19 cellular contexts compared by ENCODE assay signal in the genomic region with DNA sequence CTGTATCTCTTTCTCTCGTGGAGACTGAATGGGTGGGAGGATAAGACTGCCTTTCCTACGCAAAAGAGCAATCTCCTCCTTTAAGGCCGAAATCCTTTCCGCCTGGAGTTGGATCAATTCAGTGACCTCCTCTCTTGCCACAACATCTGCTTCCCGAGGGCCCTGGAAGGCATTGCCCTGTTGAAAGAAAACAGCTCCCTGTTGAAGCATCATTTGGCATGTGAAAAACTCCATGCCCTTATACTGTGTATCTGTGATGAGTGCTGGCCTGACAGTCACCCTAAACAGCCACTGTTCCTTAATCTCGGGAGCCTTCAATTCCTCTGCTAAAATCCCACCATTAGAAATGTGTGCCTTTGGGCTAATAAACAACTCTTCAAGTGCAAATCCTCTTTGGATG.
DNase-seq lines count a peak whose midpoint lies in the region; ATAC-seq and TF ChIP-seq lines count a peak whose summit lies in the region.
"Had no signal": no experiment of that assay in that cellular context is flagged by ENCODE, and none has a peak within 500 bp of the region (broad histone marks: within the 10 kb centered on the region; RNA-seq: fewer than 3 reads in every experiment).

No MANE protein-coding gene starts in this region.

- no peaks in the 10 kb centered on the region; the same call in 2 of the 3 replicates for H3K9me3 Mint-ChIP-seq in GM23338
- H3K9me3 Mint-ChIP-seq: CD4-positive, CD25-positive, alpha-beta regulatory T cell had no signal

- H3K79me2 ChIP-seq in GM23338 (replicated peaks; ENCODE audit: insufficient read depth) (no peaks in the 10 kb centered on the region), smooth muscle cell (ENCODE audit: low read depth) (no peaks in the 10 kb centered on the region)

- H3F3A ChIP-seq in GM23338 (replicated peaks; ENCODE audit: low read depth) (no peaks in the 10 kb centered on the region), smooth muscle cell (ENCODE audit: low read depth) (peaks cover 27% of the 10 kb centered on the region)

- TF ChIP-seq CTCF in GM23338 (conservative IDR thresholded peaks at IDR 0.05; ENCODE audit: low read depth in 2 of 2) (no peak), smooth muscle cell (IDR thresholded peaks at IDR 0.05; ENCODE audit: borderline replicate concordance, insufficient read depth, poor library complexity, severe bottlenecking) (no peak)

- H3K27me3 Mint-ChIP-seq in GM23338 (ENCODE audit: insufficient read depth, low read depth, poor library complexity): peaks cover 6% of the 10 kb centered on the region
- H3K27me3 Mint-ChIP-seq: B cell; CD4-positive, CD25-positive, alpha-beta regulatory T cell had no signal

- H3K4me3 Mint-ChIP-seq in GM23338: no peak overlapping the region
- H3K4me3 Mint-ChIP-seq: B cell; CD4-positive, CD25-positive, alpha-beta regulatory T cell had no signal

- H3K4me2 ChIP-seq in GM23338 (no peak overlapping the region), smooth muscle cell (peak overlapping the region; percentile 59)
- H3K4me2 ChIP-seq: KMS-11 had no signal

- no peaks in the 10 kb centered on the region for H3K36me3 Mint-ChIP-seq in GM23338 (ENCODE audit: low read depth)

- no peaks in the 10 kb centered on the region for H3K9me2 ChIP-seq in GM23338 (ENCODE audit: insufficient read depth)

- H3K27ac ChIP-seq in GM23338 (ENCODE audit: low read depth) (no peak overlapping the region), muscle layer of duodenum (ENCODE audit: low read length) (peak overlapping the region; percentile 42), smooth muscle cell (ENCODE audit: low read depth) (peak overlapping the region; percentile 61)
- H3K27ac ChIP-seq: KMS-11 had no signal

- H4K20me1 ChIP-seq in GM23338 (replicated peaks; ENCODE audit: insufficient read depth): no peaks in the 10 kb centered on the region; the same call in 1 of the 2 replicates
- H4K20me1 ChIP-seq in smooth muscle cell (ENCODE audit: low read depth): no peaks in the 10 kb centered on the region

- H3K9ac ChIP-seq in smooth muscle cell (ENCODE audit: low read depth): no peak overlapping the region
- H3K9ac ChIP-seq: KMS-11 had no signal

- no peak overlapping the region for H3K27ac Mint-ChIP-seq in GM23338
- H3K27ac Mint-ChIP-seq: B cell; CD4-positive, CD25-positive, alpha-beta regulatory T cell had no signal

- H3K4me3 ChIP-seq in GM23338: no peak overlapping the region
- no peak overlapping the region for H3K4me3 ChIP-seq in muscle layer of duodenum (ENCODE audit: low read depth in 1 of 2, low read length in 2 of 2)
- H3K4me3 ChIP-seq in smooth muscle cell: no peak overlapping the region
- H3K4me3 ChIP-seq: GM12878 had no signal

- peaks cover 6% of the 10 kb centered on the region; the same call in 2 of the 3 replicates for H3K4me1 Mint-ChIP-seq in GM23338
- H3K4me1 Mint-ChIP-seq: B cell; CD4-positive, CD25-positive, alpha-beta regulatory T cell had no signal

- DNase-seq in GM23338 (ENCODE audit: low spot score): no peak
- DNase-seq in amniotic epithelial cell (ENCODE audit: low read depth): peak; percentile 13
- DNase-seq in smooth muscle cell (lab: John Stamatoyannopoulos, UW; ENCODE audit: unreplicated experiment): no peak
- DNase-seq in NK-92 treated with Interleukin-12 subunit alpha and Interleukin-12 subunit beta, amount 100 ng/mL, for 24 hours (lab: John Stamatoyannopoulos, UW): no peak
- no peak for DNase-seq in DMS 273 treated with DMSO at 0.1 percent for 48 hours (lab: John Stamatoyannopoulos, UW)
- no peak for DNase-seq in 8988T
- DNase-seq: ACHN; CD4-positive, CD25-positive, alpha-beta regulatory T cell; DMS79 treated with DMSO at 0.1 percent for 48 hours; NCI-H1436 treated with DMSO at 0.1 percent for 48 hours; NCI-H2081; NCI-H510A; Right ventricle myocardium superior had no signal

- 13% methylated on average over 6 of the region's 6 CpGs for WGBS in smooth muscle cell (ENCODE audit: low lambda C conversion rate)

- H2AFZ ChIP-seq in GM23338: peak overlapping the region; percentile 40; the same call in 1 of the 2 replicates
- no peak overlapping the region for H2AFZ ChIP-seq in smooth muscle cell (ENCODE audit: low read depth)

- H3K9me3 ChIP-seq in muscle layer of duodenum (ENCODE audit: control insufficient read depth in 1 of 2, low read length in 2 of 2) (no peaks in the 10 kb centered on the region), smooth muscle cell (replicated peaks; ENCODE audit: low read depth) (no peaks in the 10 kb centered on the region)

- H3K36me3 ChIP-seq in GM23338 (ENCODE audit: insufficient read depth): no peaks in the 10 kb centered on the region
- no peaks in the 10 kb centered on the region for H3K36me3 ChIP-seq in muscle layer of duodenum (ENCODE audit: control insufficient read depth in 1 of 2, insufficient read depth in 2 of 2, low read length in 2 of 2)
- H3K36me3 ChIP-seq in smooth muscle cell (ENCODE audit: low read depth): no peaks in the 10 kb centered on the region

- no peak for ATAC-seq in GM23338
- ATAC-seq in HG02588 (IDR thresholded peaks at IDR 0.05; ENCODE audit: unreplicated experiment): no peak
- ATAC-seq: GM12878, Panc1 had no signal

- H3K27me3 ChIP-seq in GM23338 (ENCODE audit: insufficient read depth) (no peaks in the 10 kb centered on the region), muscle layer of duodenum (ENCODE audit: low read depth, low read length) (no peaks in the 10 kb centered on the region), smooth muscle cell (ENCODE audit: low read depth) (no peaks in the 10 kb centered on the region)

- no peaks in the 10 kb centered on the region for H3K4me1 ChIP-seq in GM23338 (ENCODE audit: insufficient read depth)
- peaks cover 0 to 20% of the 10 kb centered on the region in 2 donors for H3K4me1 ChIP-seq in muscle layer of duodenum (ENCODE audit: control insufficient read depth in 1 of 2, insufficient read depth in 2 of 2, low read length in 2 of 2)
- peaks cover 18% of the 10 kb centered on the region for H3K4me1 ChIP-seq in smooth muscle cell (ENCODE audit: low read depth)

TF ChIP-seq in GM23338, 12 proteins besides CTCF, POLR2A, EP300 and RAD21 (continues in another document):
- no peak for TF ChIP-seq ZNF331 (CRISPR knock-in tag; IDR thresholded peaks at IDR 0.05; ENCODE audit: low read depth)
- TF ChIP-seq POLR2AphosphoS5 (IDR thresholded peaks at IDR 0.05; ENCODE audit: low read depth): no peak
- no peak for TF ChIP-seq NANOG (IDR thresholded peaks at IDR 0.05; ENCODE audit: borderline replicate concordance)
- TF ChIP-seq ZNF114 (CRISPR knock-in tag; IDR thresholded peaks at IDR 0.05): no peak
- TF ChIP-seq STAT1 (IDR thresholded peaks at IDR 0.05; ENCODE audit: unreplicated experiment): no peak
- no peak for TF ChIP-seq EZH2phosphoT487 (IDR thresholded peaks at IDR 0.05; ENCODE audit: unreplicated experiment)
- TF ChIP-seq JUNB (IDR thresholded peaks at IDR 0.05; ENCODE audit: unreplicated experiment): no peak
- TF ChIP-seq, protein P1, sequence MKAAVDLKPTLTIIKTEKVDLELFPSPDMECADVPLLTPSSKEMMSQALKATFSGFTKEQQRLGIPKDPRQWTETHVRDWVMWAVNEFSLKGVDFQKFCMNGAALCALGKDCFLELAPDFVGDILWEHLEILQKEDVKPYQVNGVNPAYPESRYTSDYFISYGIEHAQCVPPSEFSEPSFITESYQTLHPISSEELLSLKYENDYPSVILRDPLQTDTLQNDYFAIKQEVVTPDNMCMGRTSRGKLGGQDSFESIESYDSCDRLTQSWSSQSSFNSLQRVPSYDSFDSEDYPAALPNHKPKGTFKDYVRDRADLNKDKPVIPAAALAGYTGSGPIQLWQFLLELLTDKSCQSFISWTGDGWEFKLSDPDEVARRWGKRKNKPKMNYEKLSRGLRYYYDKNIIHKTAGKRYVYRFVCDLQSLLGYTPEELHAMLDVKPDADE (IDR thresholded peaks at IDR 0.05): no peak
- TF ChIP-seq, protein P2, sequence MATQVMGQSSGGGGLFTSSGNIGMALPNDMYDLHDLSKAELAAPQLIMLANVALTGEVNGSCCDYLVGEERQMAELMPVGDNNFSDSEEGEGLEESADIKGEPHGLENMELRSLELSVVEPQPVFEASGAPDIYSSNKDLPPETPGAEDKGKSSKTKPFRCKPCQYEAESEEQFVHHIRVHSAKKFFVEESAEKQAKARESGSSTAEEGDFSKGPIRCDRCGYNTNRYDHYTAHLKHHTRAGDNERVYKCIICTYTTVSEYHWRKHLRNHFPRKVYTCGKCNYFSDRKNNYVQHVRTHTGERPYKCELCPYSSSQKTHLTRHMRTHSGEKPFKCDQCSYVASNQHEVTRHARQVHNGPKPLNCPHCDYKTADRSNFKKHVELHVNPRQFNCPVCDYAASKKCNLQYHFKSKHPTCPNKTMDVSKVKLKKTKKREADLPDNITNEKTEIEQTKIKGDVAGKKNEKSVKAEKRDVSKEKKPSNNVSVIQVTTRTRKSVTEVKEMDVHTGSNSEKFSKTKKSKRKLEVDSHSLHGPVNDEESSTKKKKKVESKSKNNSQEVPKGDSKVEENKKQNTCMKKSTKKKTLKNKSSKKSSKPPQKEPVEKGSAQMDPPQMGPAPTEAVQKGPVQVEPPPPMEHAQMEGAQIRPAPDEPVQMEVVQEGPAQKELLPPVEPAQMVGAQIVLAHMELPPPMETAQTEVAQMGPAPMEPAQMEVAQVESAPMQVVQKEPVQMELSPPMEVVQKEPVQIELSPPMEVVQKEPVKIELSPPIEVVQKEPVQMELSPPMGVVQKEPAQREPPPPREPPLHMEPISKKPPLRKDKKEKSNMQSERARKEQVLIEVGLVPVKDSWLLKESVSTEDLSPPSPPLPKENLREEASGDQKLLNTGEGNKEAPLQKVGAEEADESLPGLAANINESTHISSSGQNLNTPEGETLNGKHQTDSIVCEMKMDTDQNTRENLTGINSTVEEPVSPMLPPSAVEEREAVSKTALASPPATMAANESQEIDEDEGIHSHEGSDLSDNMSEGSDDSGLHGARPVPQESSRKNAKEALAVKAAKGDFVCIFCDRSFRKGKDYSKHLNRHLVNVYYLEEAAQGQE (IDR thresholded peaks at IDR 0.05; ENCODE audit: unreplicated experiment): no peak
